ENCODE assay signal across 8 cellular contexts in genomic region chr17:794876-795275, GRCh38. TPM values are rescaled to one million over a fixed set of nuclear protein-coding genes. Genes with fewer than 3 reads are reported as not detected.
DNase-seq lines count a peak whose midpoint lies in the region; ATAC-seq and TF ChIP-seq lines count a peak whose summit lies in the region.

No MANE protein-coding gene starts in this region.

- TF ChIP-seq CTCF in epithelial cell of esophagus (IDR thresholded peaks at IDR 0.05; ENCODE audit: insufficient read depth, low read depth, low read length, missing control alignments), result peak; percentile 77

- DNase-seq in NCI-H187 (lab: John Stamatoyannopoulos, UW), result peak; percentile 1 to 35
- no peak for DNase-seq in NCI-H187 treated with DMSO at 0.1 percent for 48 hours (lab: John Stamatoyannopoulos, UW)
- peak; percentile 84 for DNase-seq in NCI-H2227 (lab: John Stamatoyannopoulos, UW; ENCODE audit: unreplicated experiment)
- peak; percentile 68 for DNase-seq in activated CD8-positive, alpha-beta memory T cell treated with anti-CD3 and anti-CD28 coated beads, Interleukin-2, amount 50 U/mL, for 48 hours
- peak; percentile 68 for DNase-seq in epithelial cell of esophagus (ENCODE audit: low read depth)
- DNase-seq in stimulated activated CD8-positive, alpha-beta memory T cell treated with anti-CD3 and anti-CD28 coated beads, Interleukin-7, amount 100 ng/mL, for 1 hour (ENCODE audit: low read depth in 2 of 2), result peak; percentile 4 to 19

- H3K4me3 ChIP-seq in epithelial cell of esophagus (ENCODE audit: low read length) (no peak overlapping the region), mesodermal cell (ENCODE audit: extremely low read depth, insufficient read depth, low read length, poor library complexity, severe bottlenecking) (no peak overlapping the region)

- H3K36me3 ChIP-seq in mesodermal cell (ENCODE audit: control insufficient read depth, insufficient read depth, low read length), result peaks cover 45% of the 10 kb centered on the region

- H3K27ac ChIP-seq in mesodermal cell (ENCODE audit: low read depth, low read length, severe bottlenecking), result peak overlapping the region; percentile 2

- no peak for ATAC-seq in HG02763 (IDR thresholded peaks at IDR 0.05; ENCODE audit: unreplicated experiment)

- peaks cover 9% of the 10 kb centered on the region for H3K4me1 ChIP-seq in mesodermal cell (ENCODE audit: control insufficient read depth, insufficient read depth, low read length, poor library complexity, severe bottlenecking)

- 46 to 61% methylated on average over 11 of the region's 18 CpGs for WGBS in mesodermal cell (ENCODE audit: insufficient coverage in 2 of 2), 2 experiments

- no peaks in the 10 kb centered on the region for H3K9me3 ChIP-seq in mesodermal cell (ENCODE audit: control insufficient read depth, low read length)

RNA-seq across cellular contexts. Expression of gene MRM3, which starts 12.7 kb away (rescaled TPM):
- polyA plus RNA-seq in mesodermal cell (2013, experiment 1 of 2), result 12.1 TPM
- polyA plus RNA-seq in mesodermal cell (2013, experiment 2 of 2), result 12.9 TPM

RNA-seq across cellular contexts. Expression of gene GLOD4, which starts 12.8 kb away (rescaled TPM):
- 51.8 TPM for polyA plus RNA-seq in mesodermal cell (2013, experiment 1 of 2)
- 50.5 TPM for polyA plus RNA-seq in mesodermal cell (2013, experiment 2 of 2)

RNA-seq across cellular contexts. Expression of gene GEMIN4, which starts 42.8 kb away (rescaled TPM):
- polyA plus RNA-seq in mesodermal cell (2013, experiment 1 of 2), result 18.2 TPM
- 17.9 TPM for polyA plus RNA-seq in mesodermal cell (2013, experiment 2 of 2)
